1 cellular context compared by ENCODE assay signal in genomic region chr17:42458497-42459255, GRCh38.
TF ChIP-seq lines count a peak whose summit lies in the region.

Gene ATP6V0A1 (plus strand): TSS chr17:42458878. CDS start chr17:42460895, 2,017 bp downstream.

TF ChIP-seq in GM12878, 131 proteins besides CTCF, POLR2A, EP300 and RAD21 (continued from another document):
- TF ChIP-seq RELB (IDR thresholded peaks at IDR 0.05; ENCODE audit: low read depth) (peak; percentile 32; the same call in 1 of the 2 replicates), ATF7 (IDR thresholded peaks at IDR 0.05; ENCODE audit: low read depth) (peak; percentile 90), YY1 (IDR thresholded peaks at IDR 0.05; ENCODE audit: low read depth, low read length) (peak; percentile 93), IKZF1 (conservative IDR thresholded peaks at IDR 0.05) (peak; percentile 84), NKRF (conservative IDR thresholded peaks at IDR 0.05) (peak; percentile 68; the same call in 1 of the 2 replicates), NBN (IDR thresholded peaks at IDR 0.05) (peak; percentile 54; the same call in 1 of the 2 replicates), BHLHE40 (IDR thresholded peaks at IDR 0.05; ENCODE audit: borderline replicate concordance in 1 of 2, low read depth in 2 of 2, low read length in 1 of 2) (peak; percentile 57 to 88; a peak in 3 of 4 replicates), CREB1 (IDR thresholded peaks at IDR 0.05; ENCODE audit: low read depth) (peak; percentile 54), RB1 (IDR thresholded peaks at IDR 0.05; ENCODE audit: borderline replicate concordance) (no peak), MTA2 (IDR thresholded peaks at IDR 0.05; ENCODE audit: low read depth) (peak; percentile 55; the same call in 1 of the 2 replicates), ZBTB40 (IDR thresholded peaks at IDR 0.05; ENCODE audit: borderline replicate concordance) (peak; percentile 24; the same call in 1 of the 2 replicates), CBFB (IDR thresholded peaks at IDR 0.05; ENCODE audit: low read depth) (peak; percentile 82; the same call in 1 of the 2 replicates), MAX (IDR thresholded peaks at IDR 0.05; ENCODE audit: low read depth, low read length) (peak; percentile 58), PAX5 (IDR thresholded peaks at IDR 0.05; ENCODE audit: borderline replicate concordance, low read depth, low read length) (no peak), EED (IDR thresholded peaks at IDR 0.05; ENCODE audit: low read depth) (0 out of 2 replicates have a peak, but pooled peaks have one; percentile 18), ZNF384 (IDR thresholded peaks at IDR 0.05; ENCODE audit: borderline replicate concordance, low read depth, low read length) (no peak), ZNF687 (IDR thresholded peaks at IDR 0.05) (peak; percentile 81; the same call in 1 of the 2 replicates), MYC (IDR thresholded peaks at IDR 0.05; ENCODE audit: insufficient read depth, insufficient read length, insufficient replicate concordance, low read length, severe bottlenecking) (no peak), IKZF2 (IDR thresholded peaks at IDR 0.05) (peak; percentile 77 to 79), RUNX3 (IDR thresholded peaks at IDR 0.05; ENCODE audit: low read length) (peak; percentile 90), SMC3 (IDR thresholded peaks at IDR 0.05; ENCODE audit: borderline replicate concordance, low read length) (no peak), PRDM15 (CRISPR knock-in tag; IDR thresholded peaks at IDR 0.05) (no peak), IRF5 (IDR thresholded peaks at IDR 0.05; ENCODE audit: borderline replicate concordance) (peak; percentile 91), SMARCA5 (IDR thresholded peaks at IDR 0.05) (peak; percentile 82; the same call in 1 of the 2 replicates), SMAD1 (IDR thresholded peaks at IDR 0.05; ENCODE audit: low read depth, partially characterized antibody) (peak; percentile 58), EGR1 (IDR thresholded peaks at IDR 0.05; ENCODE audit: borderline replicate concordance in 1 of 2, low read depth in 2 of 2, low read length in 2 of 2) (peak; percentile 62 to 97), MXI1 (IDR thresholded peaks at IDR 0.05; ENCODE audit: low read depth, low read length) (0 out of 2 replicates have a peak, but pooled peaks have one; percentile 8), POLR2AphosphoS2 (IDR thresholded peaks at IDR 0.05; ENCODE audit: low read depth, low read length) (peak; percentile 61; the same call in 1 of the 2 replicates), NR2F1 (conservative IDR thresholded peaks at IDR 0.05) (0 out of 2 replicates have a peak, but pooled peaks have one; percentile 51), STAT3 (IDR thresholded peaks at IDR 0.05; ENCODE audit: low read depth, low read length) (no peak), GATAD2B (conservative IDR thresholded peaks at IDR 0.05; ENCODE audit: low read depth) (peak; percentile 53)
